ENCODE assay signal across 1 cellular context in the genomic region with DNA sequence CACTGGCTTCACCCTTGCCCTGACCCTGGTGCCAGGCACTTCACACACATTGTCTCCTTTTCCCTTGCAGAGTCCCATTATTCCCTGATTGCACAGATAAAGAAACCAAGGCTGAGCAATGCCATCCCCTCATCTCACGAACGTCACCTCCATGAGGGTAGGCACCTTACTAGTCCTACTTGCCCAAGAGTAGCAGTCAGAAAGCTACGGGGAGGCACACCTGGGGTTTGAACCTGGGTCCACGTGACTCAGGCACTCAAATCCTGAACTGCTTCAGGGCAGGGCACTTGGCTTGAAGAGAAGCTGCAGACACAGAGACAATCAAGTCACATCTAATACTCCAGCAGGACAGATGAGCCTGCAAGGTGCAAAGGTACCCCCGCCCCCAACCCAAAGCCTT.
TF ChIP-seq lines count a peak whose summit lies in the region.

No MANE protein-coding gene starts in this region.

TF ChIP-seq in HepG2, 621 proteins besides CTCF, POLR2A, EP300 and RAD21 (continued from another document):
- TF ChIP-seq, protein P1, sequence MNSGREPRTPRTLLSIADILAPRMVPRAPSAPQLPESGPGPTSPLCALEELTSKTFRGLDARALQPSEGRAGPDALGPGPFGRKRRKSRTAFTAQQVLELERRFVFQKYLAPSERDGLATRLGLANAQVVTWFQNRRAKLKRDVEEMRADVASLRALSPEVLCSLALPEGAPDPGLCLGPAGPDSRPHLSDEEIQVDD (CRISPR knock-in tag; IDR thresholded peaks at IDR 0.05; ENCODE audit: borderline replicate concordance) = no peak
- no peak for TF ChIP-seq CEBPG (CRISPR knock-in tag; IDR thresholded peaks at IDR 0.05)
